1 cellular context compared by ENCODE assay signal in the genomic region with DNA sequence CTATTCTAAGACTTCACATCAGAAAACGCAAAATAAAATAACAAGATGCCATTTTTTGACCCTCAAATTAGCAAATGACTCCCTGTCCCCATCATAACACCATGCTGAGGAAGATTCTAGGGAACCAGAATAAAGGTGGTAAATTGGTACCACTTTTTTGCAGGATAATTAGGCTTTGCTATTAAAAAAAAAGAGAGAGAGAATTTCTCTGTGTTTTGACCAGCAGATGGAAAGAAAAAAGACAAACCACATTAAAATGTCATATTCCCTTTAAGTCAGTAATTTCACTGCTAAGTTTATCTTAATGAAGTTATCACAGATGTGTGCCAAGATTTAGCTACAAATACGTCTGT.
TF ChIP-seq lines count a peak whose summit lies in the region.

No MANE protein-coding gene starts in this region.

TF ChIP-seq in K562, 482 proteins besides CTCF, POLR2A, EP300 and RAD21:
- TF ChIP-seq ARID2 (IDR thresholded peaks at IDR 0.05) = peak; percentile 45; the same call in 1 of the 2 replicates
- peak; percentile 6 for TF ChIP-seq CCNT2 (IDR thresholded peaks at IDR 0.05; ENCODE audit: borderline replicate concordance, extremely low read depth, insufficient read length, low read depth, low read length)
- 0 out of 2 replicates have a peak, but pooled peaks have one; percentile 1 for TF ChIP-seq HCFC1 (IDR thresholded peaks at IDR 0.05; ENCODE audit: low read depth, low read length)
- TF ChIP-seq ATF7 (IDR thresholded peaks at IDR 0.05) = 0 out of 2 replicates have a peak, but pooled peaks have one; percentile 1
- 0 out of 2 replicates have a peak, but pooled peaks have one; percentile 1 for TF ChIP-seq CC2D1A (IDR thresholded peaks at IDR 0.05)
- TF ChIP-seq PYGO2 (tag; IDR thresholded peaks at IDR 0.05) = no peak
- TF ChIP-seq, protein P1, sequence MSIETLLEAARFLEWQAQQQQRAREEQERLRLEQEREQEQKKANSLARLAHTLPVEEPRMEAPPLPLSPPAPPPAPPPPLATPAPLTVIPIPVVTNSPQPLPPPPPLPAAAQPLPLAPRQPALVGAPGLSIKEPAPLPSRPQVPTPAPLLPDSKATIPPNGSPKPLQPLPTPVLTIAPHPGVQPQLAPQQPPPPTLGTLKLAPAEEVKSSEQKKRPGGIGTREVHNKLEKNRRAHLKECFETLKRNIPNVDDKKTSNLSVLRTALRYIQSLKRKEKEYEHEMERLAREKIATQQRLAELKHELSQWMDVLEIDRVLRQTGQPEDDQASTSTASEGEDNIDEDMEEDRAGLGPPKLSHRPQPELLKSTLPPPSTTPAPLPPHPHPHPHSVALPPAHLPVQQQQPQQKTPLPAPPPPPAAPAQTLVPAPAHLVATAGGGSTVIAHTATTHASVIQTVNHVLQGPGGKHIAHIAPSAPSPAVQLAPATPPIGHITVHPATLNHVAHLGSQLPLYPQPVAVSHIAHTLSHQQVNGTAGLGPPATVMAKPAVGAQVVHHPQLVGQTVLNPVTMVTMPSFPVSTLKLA (conservative IDR thresholded peaks at IDR 0.05) = no peak
- TF ChIP-seq FOSL1 (tag; conservative IDR thresholded peaks at IDR 0.05) = peak; percentile 39; the same call in 1 of the 2 replicates
- TF ChIP-seq MXI1 (IDR thresholded peaks at IDR 0.05; ENCODE audit: low read depth, low read length) = no peak
- TF ChIP-seq PML (IDR thresholded peaks at IDR 0.05; ENCODE audit: low read length) = peak; percentile 1; the same call in 1 of the 2 replicates
TF ChIP-seq in K562: peak in this region for 7.
